Comparison of ENCODE assay signal across 28 cellular contexts in the genomic region with DNA sequence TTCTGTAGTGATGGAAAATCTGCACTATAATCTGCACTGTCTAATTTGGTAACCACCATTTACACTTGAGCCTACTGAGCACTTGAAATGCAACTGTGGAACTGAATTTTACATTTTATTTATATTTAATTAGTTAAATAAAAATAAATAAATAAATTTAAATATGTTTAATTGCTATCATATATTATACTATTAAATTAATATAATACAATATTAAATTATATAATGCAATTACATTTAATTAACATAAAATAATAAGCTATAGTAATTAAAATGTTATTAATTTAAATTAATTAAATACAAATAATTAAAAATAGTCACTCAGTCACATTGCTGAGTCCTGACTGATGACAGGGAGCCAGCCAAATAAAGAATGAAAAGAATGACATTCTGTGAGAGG.
"Had no signal": no experiment of that assay in that cellular context is flagged by ENCODE, and none has a peak within 500 bp of the region (broad histone marks: within the 10 kb centered on the region; RNA-seq: fewer than 3 reads in every experiment).

No MANE protein-coding gene starts in this region.

- H3K27me3 ChIP-seq: neural progenitor cell, neutrophil, right atrium auricular region, right lobe of liver, suprapubic skin, tibial artery, upper lobe of right lung had no signal

- H3K4me1 Mint-ChIP-seq: immature natural killer cell; mesothelial cell of epicardium; naive B cell; natural killer cell; nephron progenitor cell; neural progenitor cell; stimulated activated effector memory CD8-positive, alpha-beta T cell treated with anti-CD3 and anti-CD28 coated beads, Interleukin-12 subunit alpha, Interleukin-12 subunit beta, amount 100 ng/mL, for 72 hours had no signal

- H3K36me3 ChIP-seq: left ventricle myocardium inferior, neural progenitor cell, neutrophil, right atrium auricular region, right lobe of liver, suprapubic skin, thoracic aorta, tibial artery, upper lobe of right lung had no signal

- FAIRE-seq: islet of Langerhans, urothelium cell line had no signal

- H3K27me3 Mint-ChIP-seq: naive B cell; progenitor cell of endocrine pancreas; stimulated activated naive CD8-positive, alpha-beta T cell treated with anti-CD3 and anti-CD28 coated beads, Interleukin-15, Interleukin-2, amounts not matched to agents 100 ng/mL and 50 ng/mL, for 24 hours had no signal

- ATAC-seq: natural killer cell; right lobe of liver; stimulated activated effector memory CD8-positive, alpha-beta T cell treated with anti-CD3 and anti-CD28 coated beads, Interleukin-12 subunit alpha, Interleukin-12 subunit beta, amount 100 ng/mL, for 72 hours; upper lobe of right lung had no signal

- H3K9me3 Mint-ChIP-seq: immature natural killer cell; natural killer cell; neural progenitor cell; stimulated activated naive CD8-positive, alpha-beta T cell treated with anti-CD3 and anti-CD28 coated beads, Interleukin-15, Interleukin-2, amounts not matched to agents 100 ng/mL and 50 ng/mL, for 24 hours had no signal

- H3K36me3 Mint-ChIP-seq: immature natural killer cell; mesothelial cell of epicardium; naive B cell; natural killer cell; neural progenitor cell; stimulated activated effector memory CD8-positive, alpha-beta T cell treated with anti-CD3 and anti-CD28 coated beads, Interleukin-12 subunit alpha, Interleukin-12 subunit beta, amount 100 ng/mL, for 72 hours had no signal

- H3K27ac Mint-ChIP-seq: immature natural killer cell; mesothelial cell of epicardium; naive B cell; natural killer cell; nephron progenitor cell; neural progenitor cell; progenitor cell of endocrine pancreas; stimulated activated effector memory CD8-positive, alpha-beta T cell treated with anti-CD3 and anti-CD28 coated beads, Interleukin-12 subunit alpha, Interleukin-12 subunit beta, amount 100 ng/mL, for 72 hours; stimulated activated naive CD8-positive, alpha-beta T cell treated with anti-CD3 and anti-CD28 coated beads, Interleukin-15, Interleukin-2, amounts not matched to agents 100 ng/mL and 50 ng/mL, for 24 hours had no signal

- H3K4me3 Mint-ChIP-seq: immature natural killer cell; mesothelial cell of epicardium; naive B cell; natural killer cell; nephron progenitor cell; neural progenitor cell; stimulated activated effector memory CD8-positive, alpha-beta T cell treated with anti-CD3 and anti-CD28 coated beads, Interleukin-12 subunit alpha, Interleukin-12 subunit beta, amount 100 ng/mL, for 72 hours; stimulated activated naive CD8-positive, alpha-beta T cell treated with anti-CD3 and anti-CD28 coated beads, Interleukin-15, Interleukin-2, amounts not matched to agents 100 ng/mL and 50 ng/mL, for 24 hours had no signal

- H3K27ac ChIP-seq: left ventricle myocardium inferior, neural progenitor cell, neutrophil, right atrium auricular region, right lobe of liver, suprapubic skin, thoracic aorta, tibial artery, upper lobe of right lung had no signal

- H3K9me3 ChIP-seq: left ventricle myocardium inferior, neutrophil, right atrium auricular region, right lobe of liver, suprapubic skin, thoracic aorta, tibial artery, upper lobe of right lung had no signal

- H3K4me1 ChIP-seq: left ventricle myocardium inferior, neural progenitor cell, right atrium auricular region, right lobe of liver, suprapubic skin, tibial artery, upper lobe of right lung had no signal

- H3K4me3 ChIP-seq: left ventricle myocardium inferior, lung, neural progenitor cell, right atrium auricular region, right lobe of liver, suprapubic skin, thoracic aorta, tibial artery, upper lobe of right lung had no signal

- DNase-seq: hypothalamus; immature natural killer cell; left ventricle myocardium inferior; mesendoderm; naive B cell; natural killer cell; nephron progenitor cell; occipital lobe; right lobe of liver; stimulated activated CD4-positive, alpha-beta T cell treated with anti-CD3 and anti-CD28 coated beads, Interleukin-12 subunit alpha, Interleukin-12 subunit beta, amount 100 ng/mL, for 4 hours; stimulated activated CD4-positive, alpha-beta T cell treated with anti-CD3 and anti-CD28 coated beads, Interleukin-15, amount 100 ng/mL, for 24 hours; stimulated activated CD4-positive, alpha-beta T cell treated with anti-CD3 and anti-CD28 coated beads, Interleukin-4, amount 100 ng/mL, for 24 hours; stimulated activated naive CD4-positive, alpha-beta T cell; tibial artery; trophoblast cell; upper lobe of right lung had no signal
